Comparison of ENCODE assay signal across 9 cellular contexts in genomic region chr20:38321959-38322598, GRCh38. TPM values are rescaled to one million over a fixed set of nuclear protein-coding genes. Genes with fewer than 3 reads are reported as not detected.
A peak's percentile ranks its signal among the peaks of the same experiment; 100 is the strongest.
DNase-seq lines count a peak whose midpoint lies in the region; ATAC-seq, FAIRE-seq and TF ChIP-seq lines count a peak whose summit lies in the region.
"Had no signal": no experiment of that assay in that cellular context is flagged by ENCODE, and none has a peak within 500 bp of the region (broad histone marks: within the 10 kb centered on the region; RNA-seq: fewer than 3 reads in every experiment).

No MANE protein-coding gene starts in this region.

- DNase-seq in DMS114 treated with DMSO at 0.1 percent for 48 hours (lab: John Stamatoyannopoulos, UW; ENCODE audit: unreplicated experiment) (peak; percentile 35), LNCaP clone FGC (ENCODE audit: low read depth) (peak; percentile 17), adipocyte (ENCODE audit: low read depth) (peak; percentile 84), left ventricle myocardium inferior (no peak), small intestine (peak; percentile 24)

- no peaks in the 10 kb centered on the region for H3K4me1 ChIP-seq in adipocyte (ENCODE audit: control insufficient read depth, insufficient read depth, low read length)
- H3K4me1 ChIP-seq in left ventricle myocardium inferior = no peaks in the 10 kb centered on the region
- no peaks in the 10 kb centered on the region for H3K4me1 ChIP-seq in small intestine (ENCODE audit: control insufficient read depth in 2 of 2, insufficient read depth in 1 of 2, low read depth in 1 of 2, low read length in 1 of 2)

- no peak overlapping the region for H3K27ac ChIP-seq in left ventricle myocardium inferior (replicated peaks)
- H3K27ac ChIP-seq in small intestine (ENCODE audit: low read depth in 1 of 2, low read length in 1 of 2) = no peak overlapping the region

- peaks cover 37% of the 10 kb centered on the region for H3K27me3 ChIP-seq in adipocyte (replicated peaks; ENCODE audit: control insufficient read depth, insufficient read depth, low read length)
- H3K27me3 ChIP-seq in left ventricle myocardium inferior (ENCODE audit: low read depth) = peaks cover 51% of the 10 kb centered on the region
- H3K27me3 ChIP-seq in small intestine (ENCODE audit: control insufficient read depth in 2 of 2, insufficient read depth in 2 of 2, low read length in 2 of 2) = peaks cover 0 to 2% of the 10 kb centered on the region in 2 donors

- 1 to 4% (median 3%) methylated on average over 5 of the region's 5 CpGs for WGBS in small intestine, 3 donors

- no peak for FAIRE-seq in small intestine (lab: Jason Lieb, UNC)

- ATAC-seq in GM18868 (IDR thresholded peaks at IDR 0.05; ENCODE audit: unreplicated experiment) = no peak
- no peak for ATAC-seq in GM18511 (IDR thresholded peaks at IDR 0.05; ENCODE audit: unreplicated experiment)
- ATAC-seq in GM19467 (IDR thresholded peaks at IDR 0.05; ENCODE audit: unreplicated experiment) = no peak

- H3K36me3 ChIP-seq in adipocyte (ENCODE audit: control insufficient read depth, insufficient read depth, low read length, severe bottlenecking) (no peaks in the 10 kb centered on the region), left ventricle myocardium inferior (no peaks in the 10 kb centered on the region), small intestine (ENCODE audit: control insufficient read depth in 2 of 2, insufficient read depth in 2 of 2, low read length in 2 of 2) (no peaks in the 10 kb centered on the region)

- H3K9ac ChIP-seq in adipocyte (ENCODE audit: low read length) = no peak overlapping the region

- intact Hi-C loops in left ventricle myocardium inferior (cut with micrococcal nuclease) = loop anchor here (5.0 kb wide), 1 partner anchor 90 kb away; no protein-coding TSS in a partner anchor

- H3K9me3 ChIP-seq in adipocyte (ENCODE audit: control insufficient read depth, low read length) = peaks cover 10% of the 10 kb centered on the region
- H3K9me3 ChIP-seq in left ventricle myocardium inferior (replicated peaks) = no peaks in the 10 kb centered on the region
- no peaks in the 10 kb centered on the region for H3K9me3 ChIP-seq in small intestine (ENCODE audit: control insufficient read depth, low read depth)

- peak; percentile 79 for TF ChIP-seq CTCF in LNCaP clone FGC (IDR thresholded peaks at IDR 0.05; ENCODE audit: control insufficient read depth, extremely low read depth, insufficient read depth)
- peak; percentile 73 for TF ChIP-seq CTCF in left ventricle myocardium inferior (IDR thresholded peaks at IDR 0.05; ENCODE audit: borderline replicate concordance)

- H3K4me3 ChIP-seq in LNCaP clone FGC (ENCODE audit: low read depth, low read length) = no peak overlapping the region
- H3K4me3 ChIP-seq in adipocyte (ENCODE audit: low read length) = no peak overlapping the region
- no peak overlapping the region for H3K4me3 ChIP-seq in left ventricle myocardium inferior
- H3K4me3 ChIP-seq in small intestine (ENCODE audit: low read depth in 1 of 2, low read length in 2 of 2) = no peak overlapping the region

RNA-seq across cellular contexts. Expression of gene BPI, which starts 18.1 kb away (rescaled TPM):
- total RNA-seq in left ventricle myocardium inferior = not detected
- polyA plus RNA-seq in small intestine = not detected
- total RNA-seq: T-helper 2 cell treated with Interferon-gamma antibody and Interleukin-4, amounts not matched to agents 100 ng/mL and 5 ng/mL, for 36 hours had no signal

RNA-seq across cellular contexts. Expression of gene LBP, which starts 24.2 kb away (rescaled TPM):
- 0.19 TPM for total RNA-seq in left ventricle myocardium inferior
- polyA plus RNA-seq in small intestine = under 1 TPM in 1 of 3 donors, not detected in 2; 0.49 TPM
- total RNA-seq: T-helper 2 cell treated with Interferon-gamma antibody and Interleukin-4, amounts not matched to agents 100 ng/mL and 5 ng/mL, for 36 hours had no signal
